ENCODE assay signal across 14 cellular contexts in the genomic region with DNA sequence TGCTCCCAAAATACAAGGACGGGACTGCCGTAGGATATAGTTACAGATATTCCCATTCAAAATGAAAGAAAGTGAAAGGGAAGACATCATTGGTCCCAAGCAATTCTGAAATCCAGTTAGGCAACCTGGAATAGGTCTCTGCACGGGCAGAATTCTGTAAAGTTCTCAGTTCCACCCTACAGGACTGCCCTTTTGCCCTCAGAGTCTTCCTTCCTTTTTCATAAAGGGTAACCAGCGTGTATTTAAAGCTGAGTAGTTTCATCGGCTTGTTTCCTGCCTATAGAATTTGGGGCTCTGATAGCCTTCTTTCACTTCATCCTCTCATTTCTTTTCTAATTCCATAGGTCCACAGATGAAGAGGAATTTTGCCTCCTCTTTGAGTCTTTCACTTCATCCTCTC. TPM values are rescaled to one million over a fixed set of nuclear protein-coding genes. Genes with fewer than 3 reads are reported as not detected.
DNase-seq lines count a peak whose midpoint lies in the region; ATAC-seq and TF ChIP-seq lines count a peak whose summit lies in the region.
"Had no signal": no experiment of that assay in that cellular context is flagged by ENCODE, and none has a peak within 500 bp of the region (broad histone marks: within the 10 kb centered on the region; RNA-seq: fewer than 3 reads in every experiment).

No MANE protein-coding gene starts in this region.

- intact Hi-C loops in psoas muscle (cut with DNase I): no loop called here

- peaks cover 16 to 29% of the 10 kb centered on the region in 2 donors for H3K36me3 Mint-ChIP-seq in activated T-cell treated with anti-CD3 and anti-CD28 coated beads, Interleukin-2, amount 50 U/mL, for 72 hours (ENCODE audit: insufficient read depth in 2 of 2)

- H3K27ac ChIP-seq in psoas muscle: no peak overlapping the region

- peak overlapping the region; percentile 91 for H3K27ac Mint-ChIP-seq in activated T-cell treated with anti-CD3 and anti-CD28 coated beads, Interleukin-2, amount 50 U/mL, for 72 hours

- H3K27me3 ChIP-seq in psoas muscle (ENCODE audit: insufficient read depth in 3 of 3, low read length in 2 of 3): no peaks in the 10 kb centered on the region

- no peaks in the 10 kb centered on the region for H3K27me3 Mint-ChIP-seq in activated T-cell treated with anti-CD3 and anti-CD28 coated beads, Interleukin-2, amount 50 U/mL, for 72 hours (ENCODE audit: low read depth)
- H3K27me3 Mint-ChIP-seq: central memory CD8-positive, alpha-beta T cell had no signal

- H3K9me3 ChIP-seq in psoas muscle: no peaks in the 10 kb centered on the region

- ATAC-seq in activated T-cell treated with anti-CD3 and anti-CD28 coated beads, Interleukin-2, amount 50 U/mL, for 72 hours (replicated peaks in 1 of 2): no peak
- ATAC-seq in GM21737 (IDR thresholded peaks at IDR 0.05; ENCODE audit: unreplicated experiment) (peak; percentile 35), psoas muscle (no peak)
- ATAC-seq in stimulated activated naive CD8-positive, alpha-beta T cell treated with anti-CD3 and anti-CD28 coated beads, Interleukin-15, Interleukin-2, amounts not matched to agents 100 U/mL and 50 U/mL, for 24 hours: peak; percentile 12

- H3K4me3 Mint-ChIP-seq in activated T-cell treated with anti-CD3 and anti-CD28 coated beads, Interleukin-2, amount 50 U/mL, for 72 hours: peak overlapping the region; percentile 62 to 78
- H3K4me3 Mint-ChIP-seq: central memory CD8-positive, alpha-beta T cell had no signal

- no peak overlapping the region for H3K4me3 ChIP-seq in psoas muscle

- no peak for TF ChIP-seq CTCF in psoas muscle (IDR thresholded peaks at IDR 0.05)

- DNase-seq in activated T-cell treated with anti-CD3 and anti-CD28 coated beads, Interleukin-2, amount 50 U/mL, for 72 hours: no peak
- DNase-seq in activated T-cell treated with anti-CD3 and anti-CD28 coated beads for 4 hours (no peak), MV-4-11 (lab: John Stamatoyannopoulos, UW) (peak; percentile 63), psoas muscle (no peak), SHP77 (lab: John Stamatoyannopoulos, UW) (no peak), erythroblast (lab: John Stamatoyannopoulos, UW) (no peak)
- no peak for DNase-seq in stimulated activated naive CD8-positive, alpha-beta T cell treated with anti-CD3 and anti-CD28 coated beads, Interleukin-15, Interleukin-2, amounts not matched to agents 100 U/mL and 50 U/mL, for 24 hours
- DNase-seq: activated CD4-positive, CD25-positive, alpha-beta regulatory T cell treated with anti-CD3 and anti-CD28 coated beads, Interleukin-2, amount 50 U/mL, for 72 hours; activated effector memory CD4-positive, alpha-beta T cell treated with anti-CD3 and anti-CD28 coated beads, Interleukin-2, amount 50 U/mL, for 16 hours; OCI-M1 had no signal

- 92 to 95% (median 94%) methylated on average over 5 of the region's 5 CpGs for WGBS in psoas muscle, 3 donors

- TF ChIP-seq POLR2A in erythroblast (IDR thresholded peaks at IDR 0.05; ENCODE audit: low read length): no peak

- H3K36me3 ChIP-seq in psoas muscle (ENCODE audit: insufficient read depth in 1 of 2, low read depth in 1 of 2): peaks cover 0 to 18% of the 10 kb centered on the region in 2 donors

- peaks cover 32% of the 10 kb centered on the region for H3K4me1 Mint-ChIP-seq in activated T-cell treated with anti-CD3 and anti-CD28 coated beads, Interleukin-2, amount 50 U/mL, for 72 hours (ENCODE audit: low read depth)

- H3K4me1 ChIP-seq in psoas muscle: no peaks in the 10 kb centered on the region

- H3K9me3 Mint-ChIP-seq in activated T-cell treated with anti-CD3 and anti-CD28 coated beads, Interleukin-2, amount 50 U/mL, for 72 hours: peaks cover 8 to 12% of the 10 kb centered on the region in 2 donors
- H3K9me3 Mint-ChIP-seq: central memory CD8-positive, alpha-beta T cell had no signal

RNA-seq across cellular contexts. Expression of a gene that starts 20.0 kb away (rescaled TPM):
- total RNA-seq in activated T-cell treated with anti-CD3 and anti-CD28 coated beads, Interleukin-2, amount 50 U/mL, for 72 hours: 10 to 100 TPM; 27.5 to 27.8 TPM
- total RNA-seq in psoas muscle: 10 to 100 TPM; 13.2 to 21.5 (median 18.3) TPM
- polyA plus RNA-seq in psoas muscle: 10 to 100 TPM in 1 of 3 donors, 1 to 10 TPM in 2; 9.6 to 12.1 (median 10.0) TPM

RNA-seq across cellular contexts. Expression of a gene that starts 37.8 kb away (rescaled TPM):
- not detected for total RNA-seq in activated T-cell treated with anti-CD3 and anti-CD28 coated beads, Interleukin-2, amount 50 U/mL, for 72 hours
- total RNA-seq in psoas muscle: not detected
- polyA plus RNA-seq in psoas muscle: not detected
- total RNA-seq: M059J, urinary bladder had no signal
- polyA plus RNA-seq: urinary bladder had no signal

Comparison
In these comparisons a context has a peak if more than half of its experiments do, and no peak if none do; other contexts are left out.
1. ATAC-seq: peak in GM21737 (single experiment) and stimulated activated naive CD8-positive, alpha-beta T cell treated with anti-CD3 and anti-CD28 coated beads, Interleukin-15, Interleukin-2, amounts not matched to agents 100 U/mL and 50 U/mL, for 24 hours (single experiment); none in activated T-cell treated with anti-CD3 and anti-CD28 coated beads, Interleukin-2, amount 50 U/mL, for 72 hours (0 of 2) and psoas muscle (0 of 4).